8 cellular contexts compared by ENCODE assay signal in genomic region chr2:232697059-232697806, GRCh38. TPM values are rescaled to one million over a fixed set of nuclear protein-coding genes. Genes with fewer than 3 reads are reported as not detected.
DNase-seq lines count a peak whose midpoint lies in the region; ATAC-seq and TF ChIP-seq lines count a peak whose summit lies in the region.

A gene with protein sequence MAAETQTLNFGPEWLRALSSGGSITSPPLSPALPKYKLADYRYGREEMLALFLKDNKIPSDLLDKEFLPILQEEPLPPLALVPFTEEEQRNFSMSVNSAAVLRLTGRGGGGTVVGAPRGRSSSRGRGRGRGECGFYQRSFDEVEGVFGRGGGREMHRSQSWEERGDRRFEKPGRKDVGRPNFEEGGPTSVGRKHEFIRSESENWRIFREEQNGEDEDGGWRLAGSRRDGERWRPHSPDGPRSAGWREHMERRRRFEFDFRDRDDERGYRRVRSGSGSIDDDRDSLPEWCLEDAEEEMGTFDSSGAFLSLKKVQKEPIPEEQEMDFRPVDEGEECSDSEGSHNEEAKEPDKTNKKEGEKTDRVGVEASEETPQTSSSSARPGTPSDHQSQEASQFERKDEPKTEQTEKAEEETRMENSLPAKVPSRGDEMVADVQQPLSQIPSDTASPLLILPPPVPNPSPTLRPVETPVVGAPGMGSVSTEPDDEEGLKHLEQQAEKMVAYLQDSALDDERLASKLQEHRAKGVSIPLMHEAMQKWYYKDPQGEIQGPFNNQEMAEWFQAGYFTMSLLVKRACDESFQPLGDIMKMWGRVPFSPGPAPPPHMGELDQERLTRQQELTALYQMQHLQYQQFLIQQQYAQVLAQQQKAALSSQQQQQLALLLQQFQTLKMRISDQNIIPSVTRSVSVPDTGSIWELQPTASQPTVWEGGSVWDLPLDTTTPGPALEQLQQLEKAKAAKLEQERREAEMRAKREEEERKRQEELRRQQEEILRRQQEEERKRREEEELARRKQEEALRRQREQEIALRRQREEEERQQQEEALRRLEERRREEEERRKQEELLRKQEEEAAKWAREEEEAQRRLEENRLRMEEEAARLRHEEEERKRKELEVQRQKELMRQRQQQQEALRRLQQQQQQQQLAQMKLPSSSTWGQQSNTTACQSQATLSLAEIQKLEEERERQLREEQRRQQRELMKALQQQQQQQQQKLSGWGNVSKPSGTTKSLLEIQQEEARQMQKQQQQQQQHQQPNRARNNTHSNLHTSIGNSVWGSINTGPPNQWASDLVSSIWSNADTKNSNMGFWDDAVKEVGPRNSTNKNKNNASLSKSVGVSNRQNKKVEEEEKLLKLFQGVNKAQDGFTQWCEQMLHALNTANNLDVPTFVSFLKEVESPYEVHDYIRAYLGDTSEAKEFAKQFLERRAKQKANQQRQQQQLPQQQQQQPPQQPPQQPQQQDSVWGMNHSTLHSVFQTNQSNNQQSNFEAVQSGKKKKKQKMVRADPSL (N-terminal part only) (plus strand): TSS chr2:232697331. CDS start chr2:232735198, 37,867 bp downstream.

- peak within 1 kb of the TSS; percentile 91 for H3K27ac ChIP-seq in caudate nucleus (ENCODE audit: low read depth, low read length)

- peak within 1 kb of the TSS; percentile 83 to 95 (median 92) for H3K27ac Mint-ChIP-seq in immature natural killer cell

- peaks cover 0 to under 1% (median 0%) of the 10 kb centered on the region in 3 donors for H3K36me3 Mint-ChIP-seq in immature natural killer cell

- no peaks in the 10 kb centered on the region for H3K9me3 Mint-ChIP-seq in immature natural killer cell

- DNase-seq in AG09319 (ENCODE audit: extremely low read depth, low read depth) (peak; percentile 88), NCI-H446 (lab: John Stamatoyannopoulos, UW) (peak; percentile 85 to 94), caudate nucleus (lab: John Stamatoyannopoulos, UW) (peak; percentile 50 to 99 (median 96)), immature natural killer cell (peak; percentile 84 to 88 (median 87)), smooth muscle cell of the brain vasculature (ENCODE audit: low read depth, low spot score) (peak; percentile 81)
- peak; percentile 85 to 94 (median 89) for DNase-seq in activated CD4-positive, CD25-positive, alpha-beta regulatory T cell (lab: John Stamatoyannopoulos, UW)

- H3K27me3 Mint-ChIP-seq in immature natural killer cell (ENCODE audit: low read depth in 3 of 3), result peaks cover 0 to 6% (median 5%) of the 10 kb centered on the region in 3 donors

- no peak for TF ChIP-seq CTCF in AG09319 (IDR thresholded peaks at IDR 0.05; ENCODE audit: low read depth, low read length)

- peak within 1 kb of the TSS; percentile 85 to 94 (median 92) for H3K4me3 Mint-ChIP-seq in immature natural killer cell

- ATAC-seq in GM19035 (IDR thresholded peaks at IDR 0.05; ENCODE audit: unreplicated experiment) (peak; percentile 76), HG03342 (IDR thresholded peaks at IDR 0.05; ENCODE audit: unreplicated experiment) (peak; percentile 84)

- peaks cover 36 to 38% of the 10 kb centered on the region in 2 donors for H3K4me1 Mint-ChIP-seq in immature natural killer cell

RNA-seq across cellular contexts. Expression of the gene that starts here (rescaled TPM):
- polyA plus RNA-seq in immature natural killer cell, result 10 to 100 TPM in 2 of 3 donors, 1 to 10 TPM in 1; 7.8 to 41.3 (median 13.0) TPM

Comparison
In these comparisons a context has a peak if more than half of its experiments do, and no peak if none do; other contexts are left out.
1. Peak in every context shown above with its lines: DNase-seq, ATAC-seq and H3K27ac ChIP-seq.